ENCODE assay signal across 1 cellular context in the genomic region with DNA sequence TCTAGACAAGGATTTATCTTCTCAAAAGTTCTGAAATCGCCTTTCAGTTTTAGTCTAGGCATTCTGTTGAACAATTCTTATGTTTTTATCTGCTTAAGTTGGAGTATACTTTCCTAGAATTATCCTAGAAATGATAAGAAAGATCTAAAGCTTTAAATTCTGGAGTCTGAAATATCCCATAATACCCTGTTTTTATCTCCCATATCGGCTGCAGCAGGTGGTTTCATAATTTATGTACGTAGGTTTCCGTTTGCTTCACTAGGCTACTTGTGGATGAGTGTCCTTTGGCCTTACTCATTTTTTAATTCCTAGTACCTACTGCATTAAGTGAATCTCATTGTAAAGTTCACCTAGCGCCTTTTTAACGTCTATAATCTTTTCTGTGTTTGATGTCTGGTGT.
TF ChIP-seq lines count a peak whose summit lies in the region.

No MANE protein-coding gene starts in this region.

TF ChIP-seq in K562, 482 proteins besides CTCF, POLR2A, EP300 and RAD21 (continued from another document):
- TF ChIP-seq, protein P1, sequence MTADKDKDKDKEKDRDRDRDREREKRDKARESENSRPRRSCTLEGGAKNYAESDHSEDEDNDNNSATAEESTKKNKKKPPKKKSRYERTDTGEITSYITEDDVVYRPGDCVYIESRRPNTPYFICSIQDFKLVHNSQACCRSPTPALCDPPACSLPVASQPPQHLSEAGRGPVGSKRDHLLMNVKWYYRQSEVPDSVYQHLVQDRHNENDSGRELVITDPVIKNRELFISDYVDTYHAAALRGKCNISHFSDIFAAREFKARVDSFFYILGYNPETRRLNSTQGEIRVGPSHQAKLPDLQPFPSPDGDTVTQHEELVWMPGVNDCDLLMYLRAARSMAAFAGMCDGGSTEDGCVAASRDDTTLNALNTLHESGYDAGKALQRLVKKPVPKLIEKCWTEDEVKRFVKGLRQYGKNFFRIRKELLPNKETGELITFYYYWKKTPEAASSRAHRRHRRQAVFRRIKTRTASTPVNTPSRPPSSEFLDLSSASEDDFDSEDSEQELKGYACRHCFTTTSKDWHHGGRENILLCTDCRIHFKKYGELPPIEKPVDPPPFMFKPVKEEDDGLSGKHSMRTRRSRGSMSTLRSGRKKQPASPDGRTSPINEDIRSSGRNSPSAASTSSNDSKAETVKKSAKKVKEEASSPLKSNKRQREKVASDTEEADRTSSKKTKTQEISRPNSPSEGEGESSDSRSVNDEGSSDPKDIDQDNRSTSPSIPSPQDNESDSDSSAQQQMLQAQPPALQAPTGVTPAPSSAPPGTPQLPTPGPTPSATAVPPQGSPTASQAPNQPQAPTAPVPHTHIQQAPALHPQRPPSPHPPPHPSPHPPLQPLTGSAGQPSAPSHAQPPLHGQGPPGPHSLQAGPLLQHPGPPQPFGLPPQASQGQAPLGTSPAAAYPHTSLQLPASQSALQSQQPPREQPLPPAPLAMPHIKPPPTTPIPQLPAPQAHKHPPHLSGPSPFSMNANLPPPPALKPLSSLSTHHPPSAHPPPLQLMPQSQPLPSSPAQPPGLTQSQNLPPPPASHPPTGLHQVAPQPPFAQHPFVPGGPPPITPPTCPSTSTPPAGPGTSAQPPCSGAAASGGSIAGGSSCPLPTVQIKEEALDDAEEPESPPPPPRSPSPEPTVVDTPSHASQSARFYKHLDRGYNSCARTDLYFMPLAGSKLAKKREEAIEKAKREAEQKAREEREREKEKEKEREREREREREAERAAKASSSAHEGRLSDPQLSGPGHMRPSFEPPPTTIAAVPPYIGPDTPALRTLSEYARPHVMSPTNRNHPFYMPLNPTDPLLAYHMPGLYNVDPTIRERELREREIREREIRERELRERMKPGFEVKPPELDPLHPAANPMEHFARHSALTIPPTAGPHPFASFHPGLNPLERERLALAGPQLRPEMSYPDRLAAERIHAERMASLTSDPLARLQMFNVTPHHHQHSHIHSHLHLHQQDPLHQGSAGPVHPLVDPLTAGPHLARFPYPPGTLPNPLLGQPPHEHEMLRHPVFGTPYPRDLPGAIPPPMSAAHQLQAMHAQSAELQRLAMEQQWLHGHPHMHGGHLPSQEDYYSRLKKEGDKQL (CRISPR knock-in tag; IDR thresholded peaks at IDR 0.05; ENCODE audit: borderline replicate concordance), result no peak
- TF ChIP-seq ETV6 (IDR thresholded peaks at IDR 0.05; ENCODE audit: borderline replicate concordance in 1 of 2, low read depth in 2 of 2, low read length in 1 of 2) (no peak), ETV6 (CRISPR knock-in tag; IDR thresholded peaks at IDR 0.05; ENCODE audit: borderline replicate concordance) (no peak), RBM34 (IDR thresholded peaks at IDR 0.05; ENCODE audit: borderline replicate concordance, insufficient read depth, low read length) (no peak), SMAD4 (CRISPR knock-in tag; conservative IDR thresholded peaks at IDR 0.05) (peak; percentile 36; the same call in 1 of the 2 replicates), ARID1B (IDR thresholded peaks at IDR 0.05) (peak; percentile 91), DPF2 (IDR thresholded peaks at IDR 0.05) (peak; percentile 82), ZKSCAN1 (IDR thresholded peaks at IDR 0.05; ENCODE audit: low read depth, low read length) (no peak), MEIS2 (IDR thresholded peaks at IDR 0.05; ENCODE audit: partially characterized antibody) (peak; percentile 93), FOXM1 (IDR thresholded peaks at IDR 0.05; ENCODE audit: low read depth) (peak; percentile 54; the same call in 1 of the 2 replicates), FOXM1 (CRISPR knock-in tag; IDR thresholded peaks at IDR 0.05; ENCODE audit: low read depth) (no peak), E2F3 (CRISPR knock-in tag; IDR thresholded peaks at IDR 0.05) (no peak), ZNF766 (CRISPR knock-in tag; conservative IDR thresholded peaks at IDR 0.05) (no peak), JUN (IDR thresholded peaks at IDR 0.05; ENCODE audit: borderline replicate concordance, low read depth, low read length) (no peak), JUN (CRISPR knock-in tag; IDR thresholded peaks at IDR 0.05; ENCODE audit: borderline replicate concordance) (no peak), MECOM (CRISPR knock-in tag; IDR thresholded peaks at IDR 0.05) (no peak), HMG20B (CRISPR knock-in tag; IDR thresholded peaks at IDR 0.05) (no peak), KLF16 (IDR thresholded peaks at IDR 0.05) (peak; percentile 44; the same call in 1 of the 2 replicates), JUND (IDR thresholded peaks at IDR 0.05; ENCODE audit: borderline replicate concordance, low read depth, low read length) (peak; percentile 14; the same call in 1 of the 2 replicates), JUND (tag; IDR thresholded peaks at IDR 0.05; ENCODE audit: borderline replicate concordance, low read depth, low read length) (peak; percentile 12; the same call in 1 of the 3 replicates), TEAD4 (IDR thresholded peaks at IDR 0.05; ENCODE audit: low read length) (peak; percentile 85), TEAD4 (CRISPR knock-in tag; IDR thresholded peaks at IDR 0.05; ENCODE audit: borderline replicate concordance) (no peak), CXXC5 (CRISPR knock-in tag; IDR thresholded peaks at IDR 0.05) (peak; percentile 84), TOE1 (IDR thresholded peaks at IDR 0.05; ENCODE audit: borderline replicate concordance) (no peak), TOE1 (CRISPR knock-in tag; IDR thresholded peaks at IDR 0.05; ENCODE audit: borderline replicate concordance, low read depth) (no peak), ZEB2 (IDR thresholded peaks at IDR 0.05) (peak; percentile 47; the same call in 1 of the 2 replicates), DIDO1 (tag; IDR thresholded peaks at IDR 0.05; ENCODE audit: low read depth) (no peak), L3MBTL2 (IDR thresholded peaks at IDR 0.05) (peak; percentile 38; the same call in 1 of the 2 replicates), RAD51 (IDR thresholded peaks at IDR 0.05; ENCODE audit: borderline replicate concordance, low read depth) (no peak), ETV1 (tag; conservative IDR thresholded peaks at IDR 0.05; ENCODE audit: low read depth) (peak; percentile 24; the same call in 1 of the 2 replicates), ZNF830 (CRISPR knock-in tag; IDR thresholded peaks at IDR 0.05) (no peak), ARNT (IDR thresholded peaks at IDR 0.05) (peak in 1 of 2 experiments; percentile 55; a peak in 1 of 4 replicates), POLR2B (IDR thresholded peaks at IDR 0.05; ENCODE audit: low read depth, partially characterized antibody) (no peak)
- TF ChIP-seq, protein P2, sequence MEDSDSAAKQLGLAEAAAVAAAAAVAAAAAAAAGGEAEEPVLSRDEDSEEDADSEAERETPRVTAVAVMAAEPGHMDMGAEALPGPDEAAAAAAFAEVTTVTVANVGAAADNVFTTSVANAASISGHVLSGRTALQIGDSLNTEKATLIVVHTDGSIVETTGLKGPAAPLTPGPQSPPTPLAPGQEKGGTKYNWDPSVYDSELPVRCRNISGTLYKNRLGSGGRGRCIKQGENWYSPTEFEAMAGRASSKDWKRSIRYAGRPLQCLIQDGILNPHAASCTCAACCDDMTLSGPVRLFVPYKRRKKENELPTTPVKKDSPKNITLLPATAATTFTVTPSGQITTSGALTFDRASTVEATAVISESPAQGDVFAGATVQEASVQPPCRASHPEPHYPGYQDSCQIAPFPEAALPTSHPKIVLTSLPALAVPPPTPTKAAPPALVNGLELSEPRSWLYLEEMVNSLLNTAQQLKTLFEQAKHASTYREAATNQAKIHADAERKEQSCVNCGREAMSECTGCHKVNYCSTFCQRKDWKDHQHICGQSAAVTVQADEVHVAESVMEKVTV (CRISPR knock-in tag; IDR thresholded peaks at IDR 0.05), result no peak
- TF ChIP-seq, protein P3, sequence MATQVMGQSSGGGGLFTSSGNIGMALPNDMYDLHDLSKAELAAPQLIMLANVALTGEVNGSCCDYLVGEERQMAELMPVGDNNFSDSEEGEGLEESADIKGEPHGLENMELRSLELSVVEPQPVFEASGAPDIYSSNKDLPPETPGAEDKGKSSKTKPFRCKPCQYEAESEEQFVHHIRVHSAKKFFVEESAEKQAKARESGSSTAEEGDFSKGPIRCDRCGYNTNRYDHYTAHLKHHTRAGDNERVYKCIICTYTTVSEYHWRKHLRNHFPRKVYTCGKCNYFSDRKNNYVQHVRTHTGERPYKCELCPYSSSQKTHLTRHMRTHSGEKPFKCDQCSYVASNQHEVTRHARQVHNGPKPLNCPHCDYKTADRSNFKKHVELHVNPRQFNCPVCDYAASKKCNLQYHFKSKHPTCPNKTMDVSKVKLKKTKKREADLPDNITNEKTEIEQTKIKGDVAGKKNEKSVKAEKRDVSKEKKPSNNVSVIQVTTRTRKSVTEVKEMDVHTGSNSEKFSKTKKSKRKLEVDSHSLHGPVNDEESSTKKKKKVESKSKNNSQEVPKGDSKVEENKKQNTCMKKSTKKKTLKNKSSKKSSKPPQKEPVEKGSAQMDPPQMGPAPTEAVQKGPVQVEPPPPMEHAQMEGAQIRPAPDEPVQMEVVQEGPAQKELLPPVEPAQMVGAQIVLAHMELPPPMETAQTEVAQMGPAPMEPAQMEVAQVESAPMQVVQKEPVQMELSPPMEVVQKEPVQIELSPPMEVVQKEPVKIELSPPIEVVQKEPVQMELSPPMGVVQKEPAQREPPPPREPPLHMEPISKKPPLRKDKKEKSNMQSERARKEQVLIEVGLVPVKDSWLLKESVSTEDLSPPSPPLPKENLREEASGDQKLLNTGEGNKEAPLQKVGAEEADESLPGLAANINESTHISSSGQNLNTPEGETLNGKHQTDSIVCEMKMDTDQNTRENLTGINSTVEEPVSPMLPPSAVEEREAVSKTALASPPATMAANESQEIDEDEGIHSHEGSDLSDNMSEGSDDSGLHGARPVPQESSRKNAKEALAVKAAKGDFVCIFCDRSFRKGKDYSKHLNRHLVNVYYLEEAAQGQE (CRISPR knock-in tag; IDR thresholded peaks at IDR 0.05; ENCODE audit: low read depth), result no peak
- TF ChIP-seq, protein P4, sequence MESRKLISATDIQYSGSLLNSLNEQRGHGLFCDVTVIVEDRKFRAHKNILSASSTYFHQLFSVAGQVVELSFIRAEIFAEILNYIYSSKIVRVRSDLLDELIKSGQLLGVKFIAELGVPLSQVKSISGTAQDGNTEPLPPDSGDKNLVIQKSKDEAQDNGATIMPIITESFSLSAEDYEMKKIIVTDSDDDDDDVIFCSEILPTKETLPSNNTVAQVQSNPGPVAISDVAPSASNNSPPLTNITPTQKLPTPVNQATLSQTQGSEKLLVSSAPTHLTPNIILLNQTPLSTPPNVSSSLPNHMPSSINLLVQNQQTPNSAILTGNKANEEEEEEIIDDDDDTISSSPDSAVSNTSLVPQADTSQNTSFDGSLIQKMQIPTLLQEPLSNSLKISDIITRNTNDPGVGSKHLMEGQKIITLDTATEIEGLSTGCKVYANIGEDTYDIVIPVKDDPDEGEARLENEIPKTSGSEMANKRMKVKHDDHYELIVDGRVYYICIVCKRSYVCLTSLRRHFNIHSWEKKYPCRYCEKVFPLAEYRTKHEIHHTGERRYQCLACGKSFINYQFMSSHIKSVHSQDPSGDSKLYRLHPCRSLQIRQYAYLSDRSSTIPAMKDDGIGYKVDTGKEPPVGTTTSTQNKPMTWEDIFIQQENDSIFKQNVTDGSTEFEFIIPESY (CRISPR knock-in tag; IDR thresholded peaks at IDR 0.05), result no peak
- TF ChIP-seq, protein P5, sequence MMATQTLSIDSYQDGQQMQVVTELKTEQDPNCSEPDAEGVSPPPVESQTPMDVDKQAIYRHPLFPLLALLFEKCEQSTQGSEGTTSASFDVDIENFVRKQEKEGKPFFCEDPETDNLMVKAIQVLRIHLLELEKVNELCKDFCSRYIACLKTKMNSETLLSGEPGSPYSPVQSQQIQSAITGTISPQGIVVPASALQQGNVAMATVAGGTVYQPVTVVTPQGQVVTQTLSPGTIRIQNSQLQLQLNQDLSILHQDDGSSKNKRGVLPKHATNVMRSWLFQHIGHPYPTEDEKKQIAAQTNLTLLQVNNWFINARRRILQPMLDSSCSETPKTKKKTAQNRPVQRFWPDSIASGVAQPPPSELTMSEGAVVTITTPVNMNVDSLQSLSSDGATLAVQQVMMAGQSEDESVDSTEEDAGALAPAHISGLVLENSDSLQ (IDR thresholded peaks at IDR 0.05), result peak; percentile 77
- TF ChIP-seq, protein P6, sequence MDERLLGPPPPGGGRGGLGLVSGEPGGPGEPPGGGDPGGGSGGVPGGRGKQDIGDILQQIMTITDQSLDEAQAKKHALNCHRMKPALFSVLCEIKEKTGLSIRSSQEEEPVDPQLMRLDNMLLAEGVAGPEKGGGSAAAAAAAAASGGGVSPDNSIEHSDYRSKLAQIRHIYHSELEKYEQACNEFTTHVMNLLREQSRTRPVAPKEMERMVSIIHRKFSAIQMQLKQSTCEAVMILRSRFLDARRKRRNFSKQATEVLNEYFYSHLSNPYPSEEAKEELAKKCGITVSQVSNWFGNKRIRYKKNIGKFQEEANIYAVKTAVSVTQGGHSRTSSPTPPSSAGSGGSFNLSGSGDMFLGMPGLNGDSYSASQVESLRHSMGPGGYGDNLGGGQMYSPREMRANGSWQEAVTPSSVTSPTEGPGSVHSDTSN (CRISPR knock-in tag; IDR thresholded peaks at IDR 0.05; ENCODE audit: low read depth), result no peak
- TF ChIP-seq, protein P6 (tag; conservative IDR thresholded peaks at IDR 0.05; ENCODE audit: low read depth), result peak; percentile 77
- TF ChIP-seq, protein P7, sequence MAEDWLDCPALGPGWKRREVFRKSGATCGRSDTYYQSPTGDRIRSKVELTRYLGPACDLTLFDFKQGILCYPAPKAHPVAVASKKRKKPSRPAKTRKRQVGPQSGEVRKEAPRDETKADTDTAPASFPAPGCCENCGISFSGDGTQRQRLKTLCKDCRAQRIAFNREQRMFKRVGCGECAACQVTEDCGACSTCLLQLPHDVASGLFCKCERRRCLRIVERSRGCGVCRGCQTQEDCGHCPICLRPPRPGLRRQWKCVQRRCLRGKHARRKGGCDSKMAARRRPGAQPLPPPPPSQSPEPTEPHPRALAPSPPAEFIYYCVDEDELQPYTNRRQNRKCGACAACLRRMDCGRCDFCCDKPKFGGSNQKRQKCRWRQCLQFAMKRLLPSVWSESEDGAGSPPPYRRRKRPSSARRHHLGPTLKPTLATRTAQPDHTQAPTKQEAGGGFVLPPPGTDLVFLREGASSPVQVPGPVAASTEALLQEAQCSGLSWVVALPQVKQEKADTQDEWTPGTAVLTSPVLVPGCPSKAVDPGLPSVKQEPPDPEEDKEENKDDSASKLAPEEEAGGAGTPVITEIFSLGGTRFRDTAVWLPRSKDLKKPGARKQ (CRISPR knock-in tag; IDR thresholded peaks at IDR 0.05), result no peak
